In the genomic region with DNA sequence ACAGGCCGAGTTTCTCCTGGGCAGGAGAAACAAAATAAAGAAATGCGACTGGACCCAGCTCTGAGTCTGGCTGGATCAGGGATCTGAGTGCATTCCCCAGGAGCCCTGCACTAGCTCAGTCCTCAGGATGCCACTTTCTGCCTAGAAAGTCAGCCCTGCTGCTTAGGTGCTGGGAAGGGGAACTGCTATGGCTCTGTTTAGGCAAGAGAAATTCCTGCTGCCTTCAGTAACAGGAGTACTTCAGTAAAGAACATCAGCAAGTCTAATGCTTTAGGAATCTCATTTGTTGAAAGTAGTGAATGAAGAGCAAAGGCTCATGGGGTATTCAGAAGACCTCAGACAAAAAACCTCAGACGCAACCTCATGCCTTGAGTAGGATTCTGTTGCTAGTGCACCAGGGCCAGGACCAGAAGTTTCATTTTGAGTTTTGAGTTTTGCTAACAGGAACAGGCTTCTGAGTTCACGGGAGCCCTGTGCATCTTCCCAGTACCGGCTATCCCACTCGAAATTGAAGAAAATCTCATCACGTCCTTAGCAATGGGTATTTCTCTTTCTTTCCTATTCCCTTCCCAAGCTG, we compare ENCODE assay signal across 34 cellular contexts.
DNase-seq lines count a peak whose midpoint lies in the region; ATAC-seq and TF ChIP-seq lines count a peak whose summit lies in the region.
"Had no signal": no experiment of that assay in that cellular context is flagged by ENCODE, and none has a peak within 500 bp of the region (broad histone marks: within the 10 kb centered on the region; RNA-seq: fewer than 3 reads in every experiment).

No MANE protein-coding gene starts in this region.

- ATAC-seq in GM21529 (IDR thresholded peaks at IDR 0.05; ENCODE audit: unreplicated experiment) = peak; percentile 46
- ATAC-seq: activated CD4-positive, CD25-positive, alpha-beta regulatory T cell treated with anti-CD3 and anti-CD28 coated beads, Interleukin-2, amount 50 U/mL, for 24 hours; CD8-positive, alpha-beta T cell; effector memory CD8-positive, alpha-beta T cell; HepG2; left lung; PC-3; upper lobe of right lung had no signal

- no peaks in the 10 kb centered on the region for H3K79me2 ChIP-seq in OCI-LY7 (ENCODE audit: insufficient read depth, low read depth, low read length)

- H3K4me3 Mint-ChIP-seq in neural crest cell = no peak overlapping the region
- H3K4me3 Mint-ChIP-seq: activated CD4-positive, alpha-beta memory T cell treated with anti-CD3 and anti-CD28 coated beads for 36 hours; activated naive CD4-positive, alpha-beta T cell treated with anti-CD3 and anti-CD28 coated beads, Interleukin-2, amount 50 U/mL, for 24 hours; CD8-positive, alpha-beta T cell; effector memory CD8-positive, alpha-beta T cell; naive B cell; T-helper 1 cell treated with Interleukin-12 subunit alpha and Interleukin-12 subunit beta and Interleukin-4 antibody, amounts not matched to agents 30 μg/mL and 1 μg/mL, for 36 hours had no signal

- no peak overlapping the region for H3K27ac ChIP-seq in OCI-LY7 (ENCODE audit: low read depth, low read length, poor library complexity, severe bottlenecking)
- H3K27ac ChIP-seq: A549, breast epithelium, SK-N-MC, suprapubic skin had no signal

- no peak overlapping the region for H3K4me2 ChIP-seq in OCI-LY7 (ENCODE audit: low read length)
- H3K4me2 ChIP-seq: A549 had no signal

- intact Hi-C loops in OCI-LY7 (cut with micrococcal nuclease; ENCODE audit: unreplicated experiment) = no loop called here

- H3K9me3 ChIP-seq in OCI-LY7 (ENCODE audit: low read length) = no peaks in the 10 kb centered on the region
- H3K9me3 ChIP-seq: A549, BE2C, breast epithelium, left lung, suprapubic skin, upper lobe of right lung had no signal

- H2AFZ ChIP-seq in OCI-LY7 (ENCODE audit: low read length) = no peak overlapping the region

- no peaks in the 10 kb centered on the region for H3K9me2 ChIP-seq in OCI-LY7 (ENCODE audit: insufficient read depth, low read length)

- H3K36me3 ChIP-seq in OCI-LY7 (ENCODE audit: insufficient read depth, low read length) = peaks cover 68% of the 10 kb centered on the region
- H3K36me3 ChIP-seq: breast epithelium had no signal

- H4K20me1 ChIP-seq in OCI-LY7 (ENCODE audit: insufficient read depth, low read length) = no peaks in the 10 kb centered on the region

- H3K36me3 Mint-ChIP-seq in neural crest cell (ENCODE audit: low read depth) = no peaks in the 10 kb centered on the region
- H3K36me3 Mint-ChIP-seq: activated CD4-positive, alpha-beta memory T cell treated with anti-CD3 and anti-CD28 coated beads for 36 hours; activated naive CD4-positive, alpha-beta T cell treated with anti-CD3 and anti-CD28 coated beads, Interleukin-2, amount 50 U/mL, for 24 hours; CD8-positive, alpha-beta T cell; naive B cell had no signal

- peak; percentile 19 for DNase-seq in AG08395 (ENCODE audit: low spot score)
- peak; percentile 35 for DNase-seq in astrocyte of the hippocampus (ENCODE audit: low read depth, low spot score)
- no peak for DNase-seq in neural crest cell (ENCODE audit: low read depth, low spot score)
- DNase-seq in DMS79 treated with DMSO at 0.1 percent for 48 hours (lab: John Stamatoyannopoulos, UW) = no peak
- DNase-seq in HCEC 1CT = no peak
- no peak for DNase-seq in COR-L47 (lab: John Stamatoyannopoulos, UW)
- DNase-seq in OCI-LY7 (ENCODE audit: low spot score) = no peak
- DNase-seq: activated CD4-positive, alpha-beta memory T cell treated with anti-CD3 and anti-CD28 coated beads for 36 hours; amygdala; BE2C; CD8-positive, alpha-beta T cell; effector memory CD8-positive, alpha-beta T cell; erythroblast; H7; Kasumi-1; left lung; naive B cell; NCI-H1417 treated with DMSO at 0.1 percent for 48 hours; NCI-H2029 treated with DMSO at 0.1 percent for 48 hours; NCI-H524; NK-92 treated with Interleukin-12 subunit alpha and Interleukin-12 subunit beta, amount 100 ng/mL, for 24 hours; nucleus accumbens; PC-3; stimulated activated CD4-positive, alpha-beta T cell treated with anti-CD3 and anti-CD28 coated beads, Interleukin-4, amount 100 ng/mL, for 4 hours; upper lobe of right lung had no signal

- CTCF ChIA-PET in OCI-LY7 (lab: Charles Lee; ENCODE audit: unreplicated experiment) = no interaction called here

- H3K27me3 Mint-ChIP-seq in neural crest cell (ENCODE audit: low read depth) = no peaks in the 10 kb centered on the region
- H3K27me3 Mint-ChIP-seq: activated naive CD4-positive, alpha-beta T cell treated with anti-CD3 and anti-CD28 coated beads, Interleukin-2, amount 50 U/mL, for 24 hours had no signal

- peak overlapping the region; percentile 43 for H3K27ac Mint-ChIP-seq in neural crest cell (ENCODE audit: unreplicated experiment)
- H3K27ac Mint-ChIP-seq: activated CD4-positive, alpha-beta memory T cell treated with anti-CD3 and anti-CD28 coated beads for 36 hours; activated naive CD4-positive, alpha-beta T cell treated with anti-CD3 and anti-CD28 coated beads, Interleukin-2, amount 50 U/mL, for 24 hours; CD8-positive, alpha-beta T cell; effector memory CD8-positive, alpha-beta T cell; naive B cell had no signal

- no TSS peak for BruUV-seq in OCI-LY7 (replicated peaks; lab: Mats Ljungman, UMichigan)

- no peaks in the 10 kb centered on the region for H3K9me3 Mint-ChIP-seq in neural crest cell
- H3K9me3 Mint-ChIP-seq: activated CD4-positive, alpha-beta memory T cell treated with anti-CD3 and anti-CD28 coated beads for 36 hours; activated naive CD4-positive, alpha-beta T cell treated with anti-CD3 and anti-CD28 coated beads, Interleukin-2, amount 50 U/mL, for 24 hours; CD8-positive, alpha-beta T cell; effector memory CD8-positive, alpha-beta T cell; naive B cell; T-helper 1 cell treated with Interleukin-12 subunit alpha and Interleukin-12 subunit beta and Interleukin-4 antibody, amounts not matched to agents 30 μg/mL and 1 μg/mL, for 36 hours had no signal

- H3K4me1 Mint-ChIP-seq in neural crest cell = peaks cover 10% of the 10 kb centered on the region
- H3K4me1 Mint-ChIP-seq: activated naive CD4-positive, alpha-beta T cell treated with anti-CD3 and anti-CD28 coated beads, Interleukin-2, amount 50 U/mL, for 24 hours had no signal

- no peak for TF ChIP-seq CTCF in neural crest cell (conservative IDR thresholded peaks at IDR 0.05)
- TF ChIP-seq CTCF in OCI-LY7 (conservative IDR thresholded peaks at IDR 0.05; ENCODE audit: low read length) = no peak

- H3K4me1 ChIP-seq in OCI-LY7 (ENCODE audit: insufficient read depth, low read length, poor library complexity, severe bottlenecking) = no peaks in the 10 kb centered on the region
- H3K4me1 ChIP-seq: A549, BE2C, breast epithelium, left lung, suprapubic skin, upper lobe of right lung had no signal

- POLR2A ChIA-PET in OCI-LY7 (lab: Charles Lee) = interaction anchor here (1.1 kb wide), 1 partner anchor 58 kb away, joined by 3 read pairs; no protein-coding TSS in a partner anchor

- no peak overlapping the region for H3K4me3 ChIP-seq in OCI-LY7 (ENCODE audit: low read depth, low read length, poor library complexity, severe bottlenecking)
- H3K4me3 ChIP-seq: A549, breast epithelium, left lung, SK-N-MC, suprapubic skin, upper lobe of right lung had no signal

Comparison
In these comparisons a context has a peak if more than half of its experiments do, and no peak if none do; other contexts are left out.
1. DNase-seq: peak in AG08395 (single experiment) and astrocyte of the hippocampus (single experiment); none in neural crest cell (single experiment), DMS79 treated with DMSO at 0.1 percent for 48 hours (single experiment), HCEC 1CT (single experiment), COR-L47 (single experiment) and OCI-LY7 (single experiment).